In the genomic region with DNA sequence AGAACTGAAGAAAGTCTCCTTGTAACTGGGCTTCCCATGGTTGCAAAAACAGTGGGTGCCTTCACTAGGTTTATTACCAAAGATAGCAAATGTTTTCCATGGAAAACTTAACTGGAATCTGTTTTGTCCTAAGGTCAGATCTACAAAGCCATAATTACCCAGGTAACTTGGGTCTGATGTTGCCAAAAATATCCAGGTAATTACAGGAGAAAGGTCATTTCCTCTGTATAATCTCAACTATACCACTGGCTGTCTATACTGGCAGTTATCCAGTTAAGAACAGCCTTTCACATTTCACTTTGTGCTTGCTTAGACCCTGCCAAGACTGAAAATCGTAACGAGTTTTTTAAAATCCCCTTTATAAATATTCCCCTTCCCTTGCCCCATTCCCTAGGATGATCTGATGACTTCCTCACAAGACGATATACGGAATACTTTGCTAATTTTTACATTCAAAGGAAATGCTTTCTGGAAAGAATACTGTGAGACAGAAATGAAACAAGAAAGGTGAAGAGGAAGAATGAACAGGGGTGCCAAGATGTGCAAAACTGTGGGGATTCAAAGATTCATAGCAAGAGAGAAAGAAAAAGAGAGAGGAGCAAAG, we compare ENCODE assay signal across 9 cellular contexts.
DNase-seq lines count a peak whose midpoint lies in the region; ATAC-seq and TF ChIP-seq lines count a peak whose summit lies in the region.
"Had no signal": no experiment of that assay in that cellular context is flagged by ENCODE, and none has a peak within 500 bp of the region (broad histone marks: within the 10 kb centered on the region; RNA-seq: fewer than 3 reads in every experiment).

No MANE protein-coding gene starts in this region.

- H3K9me3 ChIP-seq in GM23248 (ENCODE audit: low read depth) (no peaks in the 10 kb centered on the region), OCI-LY7 (ENCODE audit: low read length) (no peaks in the 10 kb centered on the region)

- no TSS peak for BruUV-seq in OCI-LY7 (replicated peaks; lab: Mats Ljungman, UMichigan)

- 48 to 51% methylated on average over 4 of the region's 4 CpGs for WGBS in GM23248 (ENCODE audit: low coverage in 1 of 2, low lambda C conversion rate in 2 of 2, missing lambda C conversion rate in 2 of 2), 2 experiments

- no peaks in the 10 kb centered on the region for H4K20me1 ChIP-seq in GM23248 (ENCODE audit: insufficient read depth)
- no peaks in the 10 kb centered on the region for H4K20me1 ChIP-seq in OCI-LY7 (ENCODE audit: insufficient read depth, low read length)

- no peak for TF ChIP-seq CTCF in OCI-LY7 (conservative IDR thresholded peaks at IDR 0.05; ENCODE audit: low read length)
- no peak for TF ChIP-seq CTCF in fibroblast of mammary gland (conservative IDR thresholded peaks at IDR 0.05; ENCODE audit: control insufficient read depth, insufficient read depth, low read depth, low read length)

- no peaks in the 10 kb centered on the region for H3K27me3 ChIP-seq in GM23248 (replicated peaks; ENCODE audit: insufficient read depth)
- H3K27me3 ChIP-seq in rectal smooth muscle tissue (ENCODE audit: control insufficient read depth, insufficient read depth, low read length): no peaks in the 10 kb centered on the region

- CTCF ChIA-PET in OCI-LY7 (lab: Charles Lee; ENCODE audit: unreplicated experiment): interaction anchor here (0.9 kb wide), 1 partner anchor 70 kb away, joined by 6 read pairs; no protein-coding TSS in a partner anchor

- H3K9ac ChIP-seq in GM23248: peak overlapping the region; percentile 75
- no peak overlapping the region for H3K9ac ChIP-seq in rectal smooth muscle tissue (ENCODE audit: low read length)

- H3K36me3 ChIP-seq in GM23248 (ENCODE audit: low read depth): no peaks in the 10 kb centered on the region
- H3K36me3 ChIP-seq in OCI-LY7 (ENCODE audit: insufficient read depth, low read length): no peaks in the 10 kb centered on the region
- no peaks in the 10 kb centered on the region for H3K36me3 ChIP-seq in rectal smooth muscle tissue (ENCODE audit: control insufficient read depth, insufficient read depth, low read length)

- ATAC-seq in HG03025 (IDR thresholded peaks at IDR 0.05; ENCODE audit: low FRiP score, unreplicated experiment) (no peak), HG03139 (IDR thresholded peaks at IDR 0.05; ENCODE audit: unreplicated experiment) (no peak), GM21619 (IDR thresholded peaks at IDR 0.05; ENCODE audit: unreplicated experiment) (no peak)

- peak overlapping the region; percentile 29; the same call in 1 of the 2 replicates for H3K27ac ChIP-seq in GM23248
- H3K27ac ChIP-seq in OCI-LY7 (ENCODE audit: low read depth, low read length, poor library complexity, severe bottlenecking): no peak overlapping the region
- no peak overlapping the region for H3K27ac ChIP-seq in rectal smooth muscle tissue (ENCODE audit: low read depth, low read length)
- H3K27ac ChIP-seq: SK-N-MC had no signal

- POLR2A ChIA-PET in OCI-LY7 (lab: Charles Lee): interaction anchor here (0.6 kb wide), 1 partner anchor 183 kb away, joined by 3 read pairs; no protein-coding TSS in a partner anchor

- intact Hi-C loops in OCI-LY7 (cut with micrococcal nuclease; ENCODE audit: unreplicated experiment): loop anchor here (1.0 to 5.0 kb wide), 2 partner anchors 71 to 205 kb away; no protein-coding TSS in a partner anchor

- peaks cover 16% of the 10 kb centered on the region for H3F3A ChIP-seq in GM23248 (ENCODE audit: insufficient read depth)

- H3K4me1 ChIP-seq in GM23248 (ENCODE audit: insufficient read depth) (peaks cover 11% of the 10 kb centered on the region), OCI-LY7 (ENCODE audit: insufficient read depth, low read length, poor library complexity, severe bottlenecking) (peaks cover 25% of the 10 kb centered on the region), rectal smooth muscle tissue (ENCODE audit: control insufficient read depth, insufficient read depth, low read length) (peaks cover 2% of the 10 kb centered on the region)

- DNase-seq in GM23248 (no peak), OCI-LY7 (ENCODE audit: low spot score) (no peak), fibroblast of mammary gland (ENCODE audit: low read depth) (no peak)
- no peak for DNase-seq in activated CD4-positive, CD25-positive, alpha-beta regulatory T cell (lab: John Stamatoyannopoulos, UW)

- peak overlapping the region; percentile 97 for H2AFZ ChIP-seq in GM23248
- H2AFZ ChIP-seq in OCI-LY7 (ENCODE audit: low read length): peak overlapping the region; percentile 62; the same call in 1 of the 2 replicates

- peak overlapping the region; percentile 82 for H3K4me3 ChIP-seq in GM23248
- peak overlapping the region; percentile 47 for H3K4me3 ChIP-seq in OCI-LY7 (ENCODE audit: low read depth, low read length, poor library complexity, severe bottlenecking)
- H3K4me3 ChIP-seq in fibroblast of mammary gland (ENCODE audit: control insufficient read depth, low read depth, low read length): peak overlapping the region; percentile 49
- H3K4me3 ChIP-seq in rectal smooth muscle tissue (ENCODE audit: low read length): peak overlapping the region; percentile 64
- H3K4me3 ChIP-seq: SK-N-MC had no signal

- H3K9me2 ChIP-seq in GM23248 (ENCODE audit: insufficient read depth) (no peaks in the 10 kb centered on the region), OCI-LY7 (ENCODE audit: insufficient read depth, low read length) (no peaks in the 10 kb centered on the region)

- in situ Hi-C loops in GM23248 (cut with MboI): no loop called here

- H3K4me2 ChIP-seq in GM23248 (ENCODE audit: unreplicated experiment) (peak overlapping the region; percentile 92), OCI-LY7 (ENCODE audit: low read length) (peak overlapping the region; percentile 62)

- H3K79me2 ChIP-seq in GM23248 (ENCODE audit: insufficient read depth) (no peaks in the 10 kb centered on the region), OCI-LY7 (ENCODE audit: insufficient read depth, low read depth, low read length) (no peaks in the 10 kb centered on the region)
